ENCODE assay signal across 8 cellular contexts in the genomic region with DNA sequence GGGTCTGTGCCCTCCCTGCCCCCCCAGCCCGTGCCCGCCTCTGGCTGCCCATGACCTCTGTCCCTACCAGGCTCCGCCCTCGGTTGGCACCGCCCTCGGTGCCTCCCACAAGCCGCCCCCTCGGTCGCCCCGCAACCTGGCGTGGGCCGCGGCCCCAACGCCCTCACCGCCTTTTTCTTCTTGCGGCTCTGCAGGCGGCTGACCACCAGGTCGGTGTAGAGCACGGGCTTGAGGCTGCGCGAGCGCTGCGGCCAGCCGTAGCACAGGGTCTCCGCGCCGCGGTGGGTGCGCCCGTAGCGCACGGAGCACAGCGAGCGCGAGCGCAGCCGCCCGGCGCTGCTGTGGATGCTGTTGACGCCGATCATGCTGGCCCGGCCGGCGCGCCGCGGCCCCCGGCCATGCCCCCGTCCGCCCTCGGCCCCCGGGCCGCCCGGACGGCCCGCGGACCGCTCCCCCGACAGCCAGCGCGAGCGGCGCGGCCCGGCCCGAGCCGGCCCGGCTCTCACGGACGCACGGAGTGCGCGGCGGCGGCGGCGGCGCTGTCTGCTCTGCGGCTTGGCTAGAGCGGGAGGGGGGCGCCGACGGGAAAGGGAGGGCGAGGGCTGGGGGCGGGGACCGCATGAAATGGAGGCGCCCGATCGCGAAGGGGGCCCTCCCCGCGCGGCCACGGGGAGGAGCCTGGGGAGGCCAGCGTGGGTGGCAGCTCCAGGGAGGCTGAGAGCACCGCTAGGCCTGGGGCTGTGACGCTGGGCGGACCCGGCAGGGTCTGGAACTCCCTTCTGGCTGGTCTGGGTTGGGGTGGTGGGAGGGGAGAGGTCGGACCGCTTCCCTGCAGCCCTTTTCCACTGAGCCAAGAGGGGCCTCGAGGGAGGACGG. TPM values are rescaled to one million over a fixed set of nuclear protein-coding genes. Genes with fewer than 3 reads are reported as not detected.
DNase-seq lines count a peak whose midpoint lies in the region; ATAC-seq and TF ChIP-seq lines count a peak whose summit lies in the region.

No MANE protein-coding gene starts in this region.

- intact Hi-C loops in adrenal gland (cut with DNase I) = no loop called here

- H3K9me3 ChIP-seq in adrenal gland (replicated peaks in 1 of 3) (no peaks in the 10 kb centered on the region), iPS DF 6.9 (ENCODE audit: control insufficient read depth, insufficient read depth, low read length) (no peaks in the 10 kb centered on the region)

- ATAC-seq in SK-N-SH treated with all-trans-retinoic acid at 6 μM for 48 hours (peak; percentile 10; the same call in 2 of the 3 replicates), foreskin keratinocyte (no peak), GM19351 (IDR thresholded peaks at IDR 0.05; ENCODE audit: unreplicated experiment) (no peak)

- in situ Hi-C loops in G401 (cut with HindIII; ENCODE audit: low sequenced_read_pairs) = no loop called here

- H3K27me3 ChIP-seq in adrenal gland (peaks cover 44% of the 10 kb centered on the region), iPS DF 6.9 (ENCODE audit: control insufficient read depth, insufficient read depth, low read length) (peaks cover 16% of the 10 kb centered on the region), foreskin keratinocyte (peaks cover 71% of the 10 kb centered on the region)

- DNase-seq in G401 (ENCODE audit: low spot score) = peak; percentile 24
- DNase-seq in adrenal gland = peak in 4 of 7 donors; percentile 18 to 83 (median 41)
- no peak for DNase-seq in iPS DF 6.9 (ENCODE audit: low read depth, low spot score)
- no peak for DNase-seq in foreskin keratinocyte
- DNase-seq in NCI-H1048 (lab: John Stamatoyannopoulos, UW) = no peak

- H3K4me3 ChIP-seq in adrenal gland (peak overlapping the region in 1 of 4 donors; percentile 36), iPS DF 6.9 (ENCODE audit: low read length) (peak overlapping the region; percentile 40; the same call in 1 of the 2 replicates), skin epidermis (peak overlapping the region; percentile 26 to 45 (median 30))

- TF ChIP-seq CTCF in adrenal gland (IDR thresholded peaks at IDR 0.05) (no peak), foreskin keratinocyte (conservative IDR thresholded peaks at IDR 0.05) (no peak)

- 0 to 3% (median 1%) methylated on average over 6 to 102 of the region's 103 CpGs for WGBS in adrenal gland, 4 donors
- WGBS in iPS DF 6.9 (ENCODE audit: insufficient coverage, insufficient read length) = no CpG with 5 or more reads among the region's 103 CpGs

- no peaks in the 10 kb centered on the region for H3K36me3 ChIP-seq in adrenal gland (replicated peaks in 1 of 2)
- H3K36me3 ChIP-seq in iPS DF 6.9 (ENCODE audit: control insufficient read depth, insufficient read depth, low read length) = no peaks in the 10 kb centered on the region

- peaks cover 0 to 12% of the 10 kb centered on the region in 2 donors for H3K4me1 ChIP-seq in adrenal gland (replicated peaks in 1 of 2)
- H3K4me1 ChIP-seq in iPS DF 6.9 (ENCODE audit: control insufficient read depth, insufficient read depth, low read length) = peaks cover 6% of the 10 kb centered on the region; the same call in 1 of the 2 replicates
- H3K4me1 ChIP-seq in foreskin keratinocyte = no peaks in the 10 kb centered on the region

- no peak for TF ChIP-seq POLR2A in adrenal gland (IDR thresholded peaks at IDR 0.05)

- peak overlapping the region in 1 of 5 donors; percentile 77 for H3K27ac ChIP-seq in adrenal gland
- H3K27ac ChIP-seq in iPS DF 6.9 (ENCODE audit: low read length) = no peak overlapping the region
- H3K27ac ChIP-seq in skin epidermis = peak overlapping the region in 1 of 21 experiments; percentile 37
- no peak overlapping the region for H3K27ac ChIP-seq in foreskin keratinocyte

TF ChIP-seq in SK-N-SH treated with all-trans-retinoic acid at 6 μM for 48 hours, 23 proteins besides CTCF, POLR2A, EP300 and RAD21:
- no peak for TF ChIP-seq TOX (CRISPR knock-in tag; IDR thresholded peaks at IDR 0.05; ENCODE audit: borderline replicate concordance)
- no peak for TF ChIP-seq RARB (CRISPR knock-in tag; IDR thresholded peaks at IDR 0.05)
- no peak for TF ChIP-seq ZNF8 (CRISPR knock-in tag; IDR thresholded peaks at IDR 0.05)
- no peak for TF ChIP-seq ZC3H10 (CRISPR knock-in tag; IDR thresholded peaks at IDR 0.05)
- TF ChIP-seq CSDC2 (CRISPR knock-in tag; IDR thresholded peaks at IDR 0.05) = no peak
- TF ChIP-seq BACH2 (CRISPR knock-in tag; IDR thresholded peaks at IDR 0.05; ENCODE audit: borderline replicate concordance) = no peak
- TF ChIP-seq, protein P1, sequence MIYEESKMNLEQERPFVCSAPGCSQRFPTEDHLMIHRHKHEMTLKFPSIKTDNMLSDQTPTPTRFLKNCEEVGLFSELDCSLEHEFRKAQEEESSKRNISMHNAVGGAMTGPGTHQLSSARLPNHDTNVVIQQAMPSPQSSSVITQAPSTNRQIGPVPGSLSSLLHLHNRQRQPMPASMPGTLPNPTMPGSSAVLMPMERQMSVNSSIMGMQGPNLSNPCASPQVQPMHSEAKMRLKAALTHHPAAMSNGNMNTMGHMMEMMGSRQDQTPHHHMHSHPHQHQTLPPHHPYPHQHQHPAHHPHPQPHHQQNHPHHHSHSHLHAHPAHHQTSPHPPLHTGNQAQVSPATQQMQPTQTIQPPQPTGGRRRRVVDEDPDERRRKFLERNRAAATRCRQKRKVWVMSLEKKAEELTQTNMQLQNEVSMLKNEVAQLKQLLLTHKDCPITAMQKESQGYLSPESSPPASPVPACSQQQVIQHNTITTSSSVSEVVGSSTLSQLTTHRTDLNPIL (CRISPR knock-in tag; IDR thresholded peaks at IDR 0.05; ENCODE audit: low read depth) = no peak
- no peak for TF ChIP-seq PPARA (CRISPR knock-in tag; IDR thresholded peaks at IDR 0.05; ENCODE audit: borderline replicate concordance)
- TF ChIP-seq ESRRG (CRISPR knock-in tag; IDR thresholded peaks at IDR 0.05) = no peak
- no peak for TF ChIP-seq ZNF70 (CRISPR knock-in tag; IDR thresholded peaks at IDR 0.05)
- TF ChIP-seq GLIS3 (CRISPR knock-in tag; IDR thresholded peaks at IDR 0.05) = no peak
- no peak for TF ChIP-seq ISL1 (CRISPR knock-in tag; IDR thresholded peaks at IDR 0.05)
- no peak for TF ChIP-seq ZNF565 (CRISPR knock-in tag; conservative IDR thresholded peaks at IDR 0.05; ENCODE audit: low read depth)
- no peak for TF ChIP-seq ZFP3 (CRISPR knock-in tag; IDR thresholded peaks at IDR 0.05)
- TF ChIP-seq, protein P2, sequence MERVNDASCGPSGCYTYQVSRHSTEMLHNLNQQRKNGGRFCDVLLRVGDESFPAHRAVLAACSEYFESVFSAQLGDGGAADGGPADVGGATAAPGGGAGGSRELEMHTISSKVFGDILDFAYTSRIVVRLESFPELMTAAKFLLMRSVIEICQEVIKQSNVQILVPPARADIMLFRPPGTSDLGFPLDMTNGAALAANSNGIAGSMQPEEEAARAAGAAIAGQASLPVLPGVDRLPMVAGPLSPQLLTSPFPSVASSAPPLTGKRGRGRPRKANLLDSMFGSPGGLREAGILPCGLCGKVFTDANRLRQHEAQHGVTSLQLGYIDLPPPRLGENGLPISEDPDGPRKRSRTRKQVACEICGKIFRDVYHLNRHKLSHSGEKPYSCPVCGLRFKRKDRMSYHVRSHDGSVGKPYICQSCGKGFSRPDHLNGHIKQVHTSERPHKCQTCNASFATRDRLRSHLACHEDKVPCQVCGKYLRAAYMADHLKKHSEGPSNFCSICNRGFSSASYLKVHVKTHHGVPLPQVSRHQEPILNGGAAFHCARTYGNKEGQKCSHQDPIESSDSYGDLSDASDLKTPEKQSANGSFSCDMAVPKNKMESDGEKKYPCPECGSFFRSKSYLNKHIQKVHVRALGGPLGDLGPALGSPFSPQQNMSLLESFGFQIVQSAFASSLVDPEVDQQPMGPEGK (CRISPR knock-in tag; IDR thresholded peaks at IDR 0.05; ENCODE audit: borderline replicate concordance) = no peak
- TF ChIP-seq ZFP30 (CRISPR knock-in tag; IDR thresholded peaks at IDR 0.05) = no peak
- no peak for TF ChIP-seq SNAI2 (CRISPR knock-in tag; IDR thresholded peaks at IDR 0.05)

RNA-seq across cellular contexts. Expression of a gene that starts 9.6 kb away (rescaled TPM):
- 3.1 and 7.9 TPM in 2 replicates for total RNA-seq in G401 (2014; rRNA removed; shearing (Covaris generic))
- total RNA-seq in adrenal gland = 10 to 100 TPM in 1 of 8 donors, 1 to 10 TPM in 5, under 1 TPM in 1, not detected in 1; 0.54 to 10.6 (median 6.0) TPM
- 10 to 100 TPM in 2 of 3 donors, 1 to 10 TPM in 1; 3.4 to 43.7 (median 10.4) TPM for polyA plus RNA-seq in adrenal gland
- 0.14 and 0.24 TPM in 2 replicates for total RNA-seq in foreskin keratinocyte
- polyA plus RNA-seq in foreskin keratinocyte = 0.09 and 0.15 TPM in 2 replicates

RNA-seq across cellular contexts. Expression of a gene that starts 11.7 kb away (rescaled TPM):
- total RNA-seq in G401 (2014; rRNA removed; shearing (Covaris generic)) = 29.9 and 32.1 TPM in 2 replicates
- total RNA-seq in adrenal gland = 10 to 100 TPM; 21.6 to 61.9 (median 33.9) TPM
- 10 to 100 TPM in 2 of 3 donors, 1 to 10 TPM in 1; 2.1 to 26.1 (median 25.5) TPM for polyA plus RNA-seq in adrenal gland
- total RNA-seq in foreskin keratinocyte = 5.5 and 5.9 TPM in 2 replicates
- 7.6 and 8.5 TPM in 2 replicates for polyA plus RNA-seq in foreskin keratinocyte

RNA-seq across cellular contexts. Expression of a gene that starts 13.5 kb away (rescaled TPM):
- total RNA-seq in G401 (2014; rRNA removed; shearing (Covaris generic)) = 23.3 and 23.9 TPM in 2 replicates
- total RNA-seq in adrenal gland = 10 to 100 TPM; 14.3 to 73.2 (median 29.6) TPM
- polyA plus RNA-seq in adrenal gland = 10 to 100 TPM; 17.3 to 92.6 (median 85.8) TPM
- total RNA-seq in foreskin keratinocyte = 35.5 and 40.2 TPM in 2 replicates
- 33.3 and 34.9 TPM in 2 replicates for polyA plus RNA-seq in foreskin keratinocyte

RNA-seq across cellular contexts. Expression of a gene that starts 23.4 kb away (rescaled TPM):
- total RNA-seq in G401 (2014; rRNA removed; shearing (Covaris generic)) = 133 and 209 TPM in 2 replicates
- total RNA-seq in adrenal gland (100 to 1,000 TPM in 1 of 8 donors, 10 to 100 TPM in 7; 76.9 to 115 (median 87.0) TPM), foreskin keratinocyte (55.1 and 61.7 TPM in 2 replicates)
- polyA plus RNA-seq in adrenal gland (10 to 100 TPM; 71.4 to 75.3 (median 73.1) TPM), foreskin keratinocyte (106 and 109 TPM in 2 replicates)

RNA-seq across cellular contexts. Expression of a gene that starts 42.4 kb away (rescaled TPM):
- total RNA-seq in G401 (2014; rRNA removed; shearing (Covaris generic)) = 1.8 TPM in 1 of 2 replicates, not detected in the other
- total RNA-seq in adrenal gland (under 1 TPM in 3 of 8 donors, not detected in 5; 0.14 to 0.28 (median 0.18) TPM), foreskin keratinocyte (0.48 and 0.49 TPM in 2 replicates)
- polyA plus RNA-seq in adrenal gland (under 1 TPM in 2 of 3 donors, not detected in 1; 0.24 TPM), foreskin keratinocyte (0.67 and 0.78 TPM in 2 replicates)

Comparison
In these comparisons a context has a peak if more than half of its experiments do, and no peak if none do; other contexts are left out.
1. DNase-seq: peak in G401 (single experiment) and adrenal gland (4 of 7); none in iPS DF 6.9 (single experiment), foreskin keratinocyte (0 of 2) and NCI-H1048 (single experiment).